ENCODE assay signal across 35 cellular contexts in genomic region chr6:279630-280029, GRCh38.
"Had no signal": no experiment of that assay in that cellular context is flagged by ENCODE, and none has a peak within 500 bp of the region (broad histone marks: within the 10 kb centered on the region; RNA-seq: fewer than 3 reads in every experiment).

No MANE protein-coding gene starts in this region.

- H3K4me1 Mint-ChIP-seq: activated B cell treated with CpG ODN at 0.5 μM for 24 hours; activated T-helper 17 cell treated with anti-CD3 and anti-CD28 coated beads, Interleukin-2, amount 50 U/mL, for 72 hours had no signal

- H3K27ac Mint-ChIP-seq: activated B cell treated with CpG ODN at 0.5 μM for 24 hours; activated CD4-positive, alpha-beta memory T cell treated with anti-CD3 and anti-CD28 coated beads for 36 hours; activated CD4-positive, alpha-beta T cell treated with anti-CD3 and anti-CD28 coated beads, Interleukin-2, amount 10 ng/mL, durations not matched to agents 24 days and 14 days; activated CD8-positive, alpha-beta T cell treated with anti-CD3 and anti-CD28 coated beads for 36 hours; activated naive CD4-positive, alpha-beta T cell treated with anti-CD3 and anti-CD28 coated beads for 36 hours; activated naive CD4-positive, alpha-beta T cell treated with anti-CD3 and anti-CD28 coated beads, Interleukin-2, amount 50 U/mL, for 72 hours; activated naive CD8-positive, alpha-beta T cell treated with anti-CD3 and anti-CD28 coated beads for 36 hours; activated T-cell treated with anti-CD3 and anti-CD28 coated beads, Interleukin-2, amount 50 U/mL, for 72 hours; activated T-helper 1 cell treated with anti-CD3 and anti-CD28 coated beads, Interleukin-12 subunit alpha, Interleukin-12 subunit beta, Interleukin-2, Interleukin-4 antibody, amounts not matched to agents 30 ng/mL and 10 ng/mL and 1 ng/mL, durations not matched to agents 14 hours and 24 hours and 36 hours; activated T-helper 17 cell treated with anti-CD3 and anti-CD28 coated beads, Interleukin-2, amount 50 U/mL, for 72 hours; T-helper 1 cell treated with Interleukin-12 subunit alpha and Interleukin-12 subunit beta and Interleukin-4 antibody, amounts not matched to agents 30 μg/mL and 1 μg/mL, for 36 hours had no signal

- H3K27me3 ChIP-seq: adrenal gland, body of pancreas had no signal

- H3K27ac ChIP-seq: adrenal gland, body of pancreas, brain microvascular endothelial cell, breast epithelium, VCaP had no signal

- FAIRE-seq: astrocyte, TTC549 had no signal

- H3K9me3 Mint-ChIP-seq: activated B cell treated with CpG ODN at 0.5 μM for 24 hours; activated CD4-positive, alpha-beta memory T cell treated with anti-CD3 and anti-CD28 coated beads for 36 hours; activated CD8-positive, alpha-beta T cell treated with anti-CD3 and anti-CD28 coated beads for 36 hours; activated naive CD4-positive, alpha-beta T cell treated with anti-CD3 and anti-CD28 coated beads for 36 hours; activated naive CD8-positive, alpha-beta T cell treated with anti-CD3 and anti-CD28 coated beads for 36 hours; activated T-cell treated with anti-CD3 and anti-CD28 coated beads, Interleukin-2, amount 50 U/mL, for 4 hours had no signal

- H3K4me3 Mint-ChIP-seq: activated B cell treated with CpG ODN at 0.5 μM for 24 hours; activated CD4-positive, alpha-beta memory T cell treated with anti-CD3 and anti-CD28 coated beads for 36 hours; activated CD4-positive, alpha-beta T cell treated with anti-CD3 and anti-CD28 coated beads, Interleukin-2, amount 10 ng/mL, durations not matched to agents 24 days and 14 days; activated CD8-positive, alpha-beta T cell treated with anti-CD3 and anti-CD28 coated beads for 36 hours; activated naive CD4-positive, alpha-beta T cell treated with anti-CD3 and anti-CD28 coated beads for 36 hours; activated naive CD8-positive, alpha-beta T cell treated with anti-CD3 and anti-CD28 coated beads for 36 hours; activated T-cell treated with anti-CD3 and anti-CD28 coated beads, Interleukin-2, amount 50 U/mL, for 4 hours; activated T-cell treated with anti-CD3 and anti-CD28 coated beads, Interleukin-2, amount 50 U/mL, for 72 hours; activated T-helper 1 cell treated with anti-CD3 and anti-CD28 coated beads, Interleukin-12 subunit alpha, Interleukin-12 subunit beta, Interleukin-2, Interleukin-4 antibody, amounts not matched to agents 30 ng/mL and 10 ng/mL and 1 ng/mL, durations not matched to agents 14 hours and 24 hours and 36 hours; activated T-helper 17 cell treated with anti-CD3 and anti-CD28 coated beads, Interleukin-2, amount 50 U/mL, for 72 hours; T-helper 1 cell treated with Interleukin-12 subunit alpha and Interleukin-12 subunit beta and Interleukin-4 antibody, amounts not matched to agents 30 μg/mL and 1 μg/mL, for 36 hours had no signal

- H3K4me3 ChIP-seq: adrenal gland, body of pancreas, breast epithelium had no signal

- H3K27me3 Mint-ChIP-seq: activated B cell treated with CpG ODN at 0.5 μM for 24 hours; activated CD4-positive, alpha-beta memory T cell treated with anti-CD3 and anti-CD28 coated beads for 36 hours; activated CD8-positive, alpha-beta T cell treated with anti-CD3 and anti-CD28 coated beads for 36 hours; activated naive CD8-positive, alpha-beta T cell treated with anti-CD3 and anti-CD28 coated beads for 36 hours; activated T-helper 17 cell treated with anti-CD3 and anti-CD28 coated beads, Interleukin-2, amount 50 U/mL, for 72 hours had no signal

- H3K4me1 ChIP-seq: adrenal gland, body of pancreas, breast epithelium had no signal

- H3K36me3 Mint-ChIP-seq: activated CD4-positive, alpha-beta memory T cell treated with anti-CD3 and anti-CD28 coated beads for 36 hours had no signal

- H3K9me3 ChIP-seq: adrenal gland, body of pancreas, breast epithelium had no signal

- H3K36me3 ChIP-seq: adrenal gland, brain microvascular endothelial cell, breast epithelium had no signal

- ATAC-seq: activated CD8-positive, alpha-beta T cell treated with anti-CD3 and anti-CD28 coated beads for 36 hours; activated naive CD4-positive, alpha-beta T cell treated with anti-CD3 and anti-CD28 coated beads, Interleukin-2, amount 50 U/mL, for 72 hours; activated T-cell treated with anti-CD3 and anti-CD28 coated beads, Interleukin-2, amount 50 U/mL, for 4 hours; activated T-cell treated with anti-CD3 and anti-CD28 coated beads, Interleukin-2, amount 50 U/mL, for 72 hours; activated T-helper 17 cell treated with anti-CD3 and anti-CD28 coated beads, Interleukin-2, amount 50 U/mL, for 72 hours; body of pancreas had no signal

- DNase-seq: activated B cell treated with CpG ODN at 0.5 μM for 24 hours; activated CD4-positive, alpha-beta memory T cell treated with anti-CD3 and anti-CD28 coated beads for 36 hours; activated CD4-positive, alpha-beta T cell treated with anti-CD3 and anti-CD28 coated beads for 4 hours; activated CD4-positive, alpha-beta T cell treated with anti-CD3 and anti-CD28 coated beads, Interleukin-2, amount 10 ng/mL, durations not matched to agents 24 days and 14 days; activated CD4-positive, alpha-beta T cell treated with anti-CD3 and anti-CD28 coated beads, Interleukin-2, amount 50 U/mL, for 1 hour; activated CD4-positive, alpha-beta T cell treated with anti-CD3 and anti-CD28 coated beads, Interleukin-2, amount 50 U/mL, for 4 hours; activated CD4-positive, CD25-positive, alpha-beta regulatory T cell treated with anti-CD3 and anti-CD28 coated beads, Interleukin-2, amount 50 U/mL, for 72 hours; activated CD8-positive, alpha-beta memory T cell treated with anti-CD3 and anti-CD28 coated beads, Interleukin-2, amount 50 U/mL, for 4 hours; activated CD8-positive, alpha-beta T cell treated with anti-CD3 and anti-CD28 coated beads for 36 hours; activated effector memory CD4-positive, alpha-beta T cell treated with anti-CD3 and anti-CD28 coated beads, Interleukin-2, amount 50 U/mL, for 16 hours; activated gamma-delta T cell treated with Interleukin-2 at 50 U/mL for 16 hours; activated naive CD4-positive, alpha-beta T cell; activated naive CD4-positive, alpha-beta T cell treated with anti-CD3 and anti-CD28 coated beads for 36 hours; activated naive CD4-positive, alpha-beta T cell treated with anti-CD3 and anti-CD28 coated beads, Interleukin-2, amount 50 U/mL, for 16 hours; activated naive CD8-positive, alpha-beta T cell treated with anti-CD3 and anti-CD28 coated beads for 36 hours; activated T-cell treated with anti-CD3 and anti-CD28 coated beads for 4 hours; activated T-cell treated with anti-CD3 and anti-CD28 coated beads, Interleukin-2, amount 50 U/mL, for 1 hour; activated T-cell treated with anti-CD3 and anti-CD28 coated beads, Interleukin-2, amount 50 U/mL, for 4 hours; activated T-cell treated with anti-CD3 and anti-CD28 coated beads, Interleukin-2, amount 50 U/mL, for 72 hours; adrenal gland; amniotic stem cell; body of pancreas; brain microvascular endothelial cell; central memory CD4-positive, alpha-beta T cell; SW 1271; T-helper 1 cell; T-helper 9 cell had no signal
